In the genomic region with DNA sequence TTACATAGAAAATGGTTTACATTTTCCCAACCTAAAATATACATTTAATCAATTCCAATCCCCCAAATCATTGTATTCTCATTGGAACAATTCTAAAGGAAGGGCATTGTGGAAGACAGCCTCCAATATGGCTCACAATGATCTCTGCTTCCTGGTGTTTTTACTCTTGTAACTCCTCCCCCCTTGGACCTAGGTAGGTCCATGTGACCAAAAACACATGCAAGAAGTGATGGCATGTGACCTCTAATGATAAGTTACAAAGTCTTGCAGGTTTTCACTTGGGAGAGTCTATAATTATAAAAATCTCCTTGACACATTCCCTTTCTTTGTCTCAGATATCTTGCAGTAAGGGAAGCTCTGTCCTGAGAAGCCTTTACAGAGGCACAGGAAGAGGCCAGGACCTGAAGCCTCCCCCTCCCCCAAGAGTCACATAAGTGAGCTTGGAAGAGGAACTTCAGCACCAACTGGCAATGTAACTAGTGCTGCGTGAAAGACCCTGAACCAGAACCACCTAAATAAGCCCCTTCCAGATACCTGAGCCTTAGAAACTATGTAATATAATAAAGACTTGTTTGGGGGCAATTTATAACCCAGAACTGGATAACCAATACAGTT, we compare ENCODE assay signal across 13 cellular contexts.
"Had no signal": no experiment of that assay in that cellular context is flagged by ENCODE, and none has a peak within 500 bp of the region (broad histone marks: within the 10 kb centered on the region; RNA-seq: fewer than 3 reads in every experiment).

No MANE protein-coding gene starts in this region.

- H3K4me3 ChIP-seq: adrenal gland, colonic mucosa, esophagus squamous epithelium, suprapubic skin had no signal

- DNase-seq: activated B cell treated with CpG ODN at 0.5 μM for 24 hours; activated CD4-positive, alpha-beta T cell treated with anti-CD3 and anti-CD28 coated beads, Interleukin-2, amount 10 ng/mL, durations not matched to agents 24 days and 14 days; activated naive CD4-positive, alpha-beta T cell treated with anti-CD3 and anti-CD28 coated beads for 36 hours; adrenal gland; colonic mucosa; esophagus squamous epithelium; foreskin fibroblast; glutamatergic neuron; stimulated activated CD4-positive, alpha-beta T cell treated with anti-CD3 and anti-CD28 coated beads, Interleukin-2, amount 100 ng/mL, for 48 hours; stimulated activated naive CD8-positive, alpha-beta T cell treated with anti-CD3 and anti-CD28 coated beads, Interleukin-15, Interleukin-2, amounts not matched to agents 100 U/mL and 50 U/mL, for 24 hours; T-helper 9 cell had no signal

- H3K4me1 ChIP-seq: adrenal gland, colonic mucosa, esophagus squamous epithelium, suprapubic skin had no signal

- H3K36me3 ChIP-seq: adrenal gland, colonic mucosa, esophagus squamous epithelium, suprapubic skin had no signal

- H3K27ac ChIP-seq: adrenal gland, colonic mucosa, esophagus squamous epithelium, suprapubic skin had no signal

- H3K27me3 ChIP-seq: adrenal gland, colonic mucosa, esophagus squamous epithelium, suprapubic skin had no signal

- FAIRE-seq: islet of Langerhans had no signal

- H3K9me3 ChIP-seq: adrenal gland, colonic mucosa, suprapubic skin had no signal
